ENCODE assay signal across 11 cellular contexts in genomic region chr3:120420855-120421570, GRCh38. TPM values are rescaled to one million over a fixed set of nuclear protein-coding genes. Genes with fewer than 3 reads are reported as not detected.
DNase-seq lines count a peak whose midpoint lies in the region; ATAC-seq, FAIRE-seq and TF ChIP-seq lines count a peak whose summit lies in the region.
"Had no signal": no experiment of that assay in that cellular context is flagged by ENCODE, and none has a peak within 500 bp of the region (broad histone marks: within the 10 kb centered on the region; RNA-seq: fewer than 3 reads in every experiment).

No MANE protein-coding gene starts in this region.

- peak overlapping the region; percentile 61 for H3K4me2 ChIP-seq in astrocyte (ENCODE audit: low read length)

- peak; percentile 9 for FAIRE-seq in astrocyte (lab: Jason Lieb, UNC)

- no peaks in the 10 kb centered on the region for H3K9me3 Mint-ChIP-seq in astrocyte (ENCODE audit: unreplicated experiment)
- H3K9me3 Mint-ChIP-seq: activated CD4-positive, alpha-beta memory T cell treated with anti-CD3 and anti-CD28 coated beads, Interleukin-2, amount 10 ng/mL, durations not matched to agents 7 days and 5 days had no signal

- WGBS in psoas muscle, 3 donors = 26 to 36% (median 34%) methylated on average over 6 of the region's 6 CpGs

- peaks cover 42% of the 10 kb centered on the region for H4K20me1 ChIP-seq in astrocyte (ENCODE audit: insufficient read depth, low read length)

- peak overlapping the region; percentile 60 for H3K9ac ChIP-seq in astrocyte (ENCODE audit: low read length)

- H3K4me3 ChIP-seq in astrocyte (ENCODE audit: insufficient read depth, low read depth, low read length) (no peak overlapping the region), cardiac muscle cell (no peak overlapping the region), psoas muscle (no peak overlapping the region), H7 (ENCODE audit: insufficient read depth, low read depth, low read length) (no peak overlapping the region)
- H3K4me3 ChIP-seq: colonic mucosa had no signal

- H3K4me3 Mint-ChIP-seq in astrocyte (ENCODE audit: unreplicated experiment) = peak overlapping the region; percentile 55
- H3K4me3 Mint-ChIP-seq: activated CD4-positive, alpha-beta memory T cell treated with anti-CD3 and anti-CD28 coated beads, Interleukin-2, amount 10 ng/mL, durations not matched to agents 7 days and 5 days had no signal

- H3K27ac ChIP-seq in C4-2B (peak overlapping the region; percentile 28), astrocyte (ENCODE audit: low read depth, low read length) (peak overlapping the region; percentile 69), cardiac muscle cell (peak overlapping the region; percentile 81), psoas muscle (no peak overlapping the region)
- H3K27ac ChIP-seq: colonic mucosa had no signal

- H3K79me2 ChIP-seq in astrocyte (ENCODE audit: insufficient read depth, low read length) = peaks cover 89% of the 10 kb centered on the region

- H3K27me3 Mint-ChIP-seq in astrocyte (ENCODE audit: low read depth, unreplicated experiment) = no peaks in the 10 kb centered on the region

- peaks cover 15% of the 10 kb centered on the region for H3K36me3 Mint-ChIP-seq in astrocyte (ENCODE audit: low read depth, unreplicated experiment)

- peak overlapping the region; percentile 93 for H3K27ac Mint-ChIP-seq in astrocyte (ENCODE audit: unreplicated experiment)
- H3K27ac Mint-ChIP-seq: activated CD4-positive, alpha-beta memory T cell treated with anti-CD3 and anti-CD28 coated beads, Interleukin-2, amount 10 ng/mL, durations not matched to agents 7 days and 5 days had no signal

- TF ChIP-seq CTCF in C4-2B (conservative IDR thresholded peaks at IDR 0.05) = no peak
- TF ChIP-seq CTCF in astrocyte (IDR thresholded peaks at IDR 0.05; ENCODE audit: insufficient read depth, low read depth, low read length) = peak; percentile 29
- peak; percentile 32 for TF ChIP-seq CTCF in cardiac muscle cell (IDR thresholded peaks at IDR 0.05; ENCODE audit: low read depth, low read length)
- TF ChIP-seq CTCF in psoas muscle (IDR thresholded peaks at IDR 0.05) = peak; percentile 9

- peaks cover 28% of the 10 kb centered on the region for H3K36me3 ChIP-seq in astrocyte (ENCODE audit: insufficient read depth, low read length)
- H3K36me3 ChIP-seq in cardiac muscle cell = no peaks in the 10 kb centered on the region
- H3K36me3 ChIP-seq in psoas muscle (ENCODE audit: insufficient read depth in 1 of 2, low read depth in 1 of 2) = no peaks in the 10 kb centered on the region
- peaks cover 23% of the 10 kb centered on the region for H3K36me3 ChIP-seq in H7 (replicated peaks; ENCODE audit: control insufficient read depth, insufficient read depth, low read length)
- H3K36me3 ChIP-seq: colonic mucosa had no signal

- H3K9me3 ChIP-seq in astrocyte (ENCODE audit: insufficient read depth, low read depth, low read length) = no peaks in the 10 kb centered on the region
- no peaks in the 10 kb centered on the region for H3K9me3 ChIP-seq in cardiac muscle cell (ENCODE audit: low read depth)
- H3K9me3 ChIP-seq in psoas muscle = no peaks in the 10 kb centered on the region
- H3K9me3 ChIP-seq: colonic mucosa had no signal

- no peak overlapping the region for H2AFZ ChIP-seq in astrocyte (ENCODE audit: low read depth, low read length)

- H3K27me3 ChIP-seq in astrocyte (ENCODE audit: insufficient read depth, low read length) (no peaks in the 10 kb centered on the region), cardiac muscle cell (no peaks in the 10 kb centered on the region), psoas muscle (ENCODE audit: insufficient read depth in 3 of 3, low read length in 2 of 3) (no peaks in the 10 kb centered on the region), H7 (ENCODE audit: control insufficient read depth, insufficient read depth, low read length) (no peaks in the 10 kb centered on the region)
- H3K27me3 ChIP-seq: colonic mucosa had no signal

- peaks cover 76% of the 10 kb centered on the region for H3K4me1 Mint-ChIP-seq in astrocyte (ENCODE audit: low read depth, unreplicated experiment)

- DNase-seq in astrocyte (ENCODE audit: low read depth) (peak; percentile 72), cardiac muscle cell (ENCODE audit: low read depth in 1 of 2, low spot score in 1 of 2) (peak; percentile 37 to 67), psoas muscle (no peak), NCI-H2107 treated with DMSO at 0.1 percent for 48 hours (lab: John Stamatoyannopoulos, UW; ENCODE audit: unreplicated experiment) (no peak), NCI-H82 treated with DMSO at 0.1 percent for 48 hours (lab: John Stamatoyannopoulos, UW; ENCODE audit: unreplicated experiment) (no peak), H7 (no peak)
- DNase-seq: activated CD4-positive, alpha-beta memory T cell treated with anti-CD3 and anti-CD28 coated beads, Interleukin-2, amount 10 ng/mL, durations not matched to agents 7 days and 5 days; colonic mucosa; KBM-7 had no signal

- no peak for ATAC-seq in psoas muscle
- ATAC-seq in GM18498 (IDR thresholded peaks at IDR 0.05; ENCODE audit: unreplicated experiment) = no peak

- intact Hi-C loops in psoas muscle (cut with DNase I) = no loop called here

- peaks cover 62% of the 10 kb centered on the region for H3K4me1 ChIP-seq in astrocyte (ENCODE audit: insufficient read depth, low read length)
- peaks cover 61% of the 10 kb centered on the region for H3K4me1 ChIP-seq in cardiac muscle cell (ENCODE audit: low read depth)
- peaks cover 15% of the 10 kb centered on the region for H3K4me1 ChIP-seq in psoas muscle

RNA-seq across cellular contexts. Expression of gene FSTL1, which starts 29.8 kb away (rescaled TPM):
- 1,010 and 1,056 TPM in 2 replicates for total RNA-seq in astrocyte
- 241 and 353 TPM in 2 replicates for total RNA-seq in cardiac muscle cell
- 142 and 253 TPM in 2 replicates for polyA plus RNA-seq in cardiac muscle cell
- total RNA-seq in psoas muscle = 10 to 100 TPM; 43.9 to 62.6 (median 49.5) TPM
- 10 to 100 TPM; 11.9 to 24.2 (median 15.4) TPM for polyA plus RNA-seq in psoas muscle
- 318 and 343 TPM in 2 replicates for total RNA-seq in H7 (2014; rRNA removed; shearing (Covaris generic))

Comparison
In these comparisons a context has a peak if more than half of its experiments do, and no peak if none do; other contexts are left out.
1. DNase-seq: peak in astrocyte (single experiment) and cardiac muscle cell (2 of 2); none in psoas muscle (0 of 2), NCI-H2107 treated with DMSO at 0.1 percent for 48 hours (single experiment), NCI-H82 treated with DMSO at 0.1 percent for 48 hours (single experiment) and H7 (single experiment).